ENCODE assay signal across 8 cellular contexts in genomic region chr3:139935866-139936817, GRCh38. TPM values are rescaled to one million over a fixed set of nuclear protein-coding genes. Genes with fewer than 3 reads are reported as not detected.
DNase-seq lines count a peak whose midpoint lies in the region; ATAC-seq, FAIRE-seq and TF ChIP-seq lines count a peak whose summit lies in the region.

No MANE protein-coding gene starts in this region.

- no peak for TF ChIP-seq RAD21 in A549 (conservative IDR thresholded peaks at IDR 0.05 in 1 of 2, IDR thresholded peaks at IDR 0.05 in 1 of 2)

- ATAC-seq in A549 = no peak
- no peak for ATAC-seq in GM18907 (IDR thresholded peaks at IDR 0.05; ENCODE audit: unreplicated experiment)
- ATAC-seq in HG03108 (IDR thresholded peaks at IDR 0.05; ENCODE audit: unreplicated experiment) = no peak

- H3K27ac ChIP-seq in A549 = no peak overlapping the region
- no peak overlapping the region for H3K27ac ChIP-seq in HEK293 (ENCODE audit: extremely low read depth, low read depth, low read length)
- peak overlapping the region in 22 of 59 donors; percentile 2 to 83 (median 74) for H3K27ac ChIP-seq in dorsolateral prefrontal cortex

- peak overlapping the region; percentile 72 for H3K4me3 Mint-ChIP-seq in mesothelial cell of epicardium

- WGBS in A549 (ENCODE audit: missing lambda C conversion rate) = 4% methylated on average over 8 of the region's 42 CpGs

- no peaks in the 10 kb centered on the region for H3K9me3 Mint-ChIP-seq in mesothelial cell of epicardium

- peaks cover 0 to 9% (median 0%) of the 10 kb centered on the region in 45 donors for H3K27me3 ChIP-seq in dorsolateral prefrontal cortex

- H3K4me3 ChIP-seq in A549 (peak overlapping the region; percentile 47; the same call in 2 of the 3 replicates), HEK293 (ENCODE audit: low read depth, low read length) (peak overlapping the region; percentile 63), dorsolateral prefrontal cortex (peak overlapping the region; percentile 53 to 86 (median 71))

- H3K4me2 ChIP-seq in A549 = peak overlapping the region; percentile 93

- CTCF ChIA-PET in A549 (lab: Yijun Ruan, JAX) = interaction anchor here (0.6 to 1.0 kb wide), 3 partner anchors 19 to 490 kb away, joined by 3 to 4 read pairs (median 3); no protein-coding TSS in a partner anchor
- CTCF ChIA-PET in HEK293 (lab: Yijun Ruan, JAX) = interaction anchor here (0.6 to 3.0 kb wide), 18 partner anchors 9 to 929 kb away, joined by 3 to 11 read pairs (median 3); no protein-coding TSS in a partner anchor

- no peak overlapping the region for H3K27ac Mint-ChIP-seq in mesothelial cell of epicardium

- FAIRE-seq in A549 (lab: Jason Lieb, UNC) = no peak

- no peak for TF ChIP-seq EP300 in A549 (IDR thresholded peaks at IDR 0.05)

- no peak for TF ChIP-seq POLR2A in A549 (IDR thresholded peaks at IDR 0.05; ENCODE audit: low read length)

- no peak for TF ChIP-seq CTCF in A549 (IDR thresholded peaks at IDR 0.05)
- TF ChIP-seq CTCF in HEK293 (tag by site-specific recombination; IDR thresholded peaks at IDR 0.05) = no peak
- no peak for TF ChIP-seq CTCF in dorsolateral prefrontal cortex (IDR thresholded peaks at IDR 0.05 in 54 of 56, conservative IDR thresholded peaks at IDR 0.05 in 2 of 56; ENCODE audit: low read depth in 1 of 56, partially characterized antibody in 56 of 56)
- TF ChIP-seq CTCF in mesothelial cell of epicardium (IDR thresholded peaks at IDR 0.05; ENCODE audit: unreplicated experiment) = no peak

- intact Hi-C loops in dorsolateral prefrontal cortex (cut with DNase I) = loop anchor here (2.0 to 10.0 kb wide), 5 partner anchors 79 to 509 kb away; no protein-coding TSS in a partner anchor

- H3K36me3 ChIP-seq in HEK293 (ENCODE audit: control insufficient read depth in 2 of 2, insufficient read depth in 1 of 2, low read length in 2 of 2) = no peaks in the 10 kb centered on the region

- H3K4me1 Mint-ChIP-seq in mesothelial cell of epicardium = peaks cover 25% of the 10 kb centered on the region

- no peak for DNase-seq in A549 (ENCODE audit: low read depth in 1 of 2, low spot score in 1 of 2)
- peak in 4 of 10 donors; percentile 12 to 48 (median 36) for DNase-seq in dorsolateral prefrontal cortex
- DNase-seq in mesothelial cell of epicardium (ENCODE audit: low spot score in 2 of 2, unreplicated experiment in 2 of 2) = peak; percentile 30 to 61
- no peak for DNase-seq in dedifferentiated amniotic fluid mesenchymal stem cell (ENCODE audit: extremely low spot score)
- no peak for DNase-seq in activated CD4-positive, alpha-beta T cell treated with anti-CD3 and anti-CD28 coated beads for 4 hours

- peaks cover 59% of the 10 kb centered on the region for H3K27me3 Mint-ChIP-seq in mesothelial cell of epicardium (ENCODE audit: low read depth)

- no peaks in the 10 kb centered on the region for H3K36me3 Mint-ChIP-seq in mesothelial cell of epicardium

- H3K4me1 ChIP-seq in A549 (peaks cover 10% of the 10 kb centered on the region), HEK293 (ENCODE audit: control insufficient read depth, insufficient read depth, low read length) (no peaks in the 10 kb centered on the region)

- POLR2A ChIA-PET in A549 (lab: Yijun Ruan, JAX) (no interaction called here), HEK293 (lab: Yijun Ruan, JAX) (interaction anchor here (0.6 to 0.9 kb wide), 4 partner anchors 61 to 249 kb away, joined by 3 to 4 read pairs (median 4); no protein-coding TSS in a partner anchor)

- H3K9me3 ChIP-seq in A549 (no peaks in the 10 kb centered on the region), HEK293 (ENCODE audit: control insufficient read depth, insufficient read depth, low read depth, low read length) (no peaks in the 10 kb centered on the region)

TF ChIP-seq in A549, 52 proteins besides CTCF, POLR2A, EP300 and RAD21 (continues in another document):
- TF ChIP-seq CHD2 (IDR thresholded peaks at IDR 0.05; ENCODE audit: low read length, partially characterized antibody) = no peak
- TF ChIP-seq ZFP36 (IDR thresholded peaks at IDR 0.05; ENCODE audit: borderline replicate concordance, partially characterized antibody) = no peak
- no peak for TF ChIP-seq ATOH8 (CRISPR knock-in tag; IDR thresholded peaks at IDR 0.05; ENCODE audit: low read depth)
- no peak for TF ChIP-seq CBX2 (IDR thresholded peaks at IDR 0.05; ENCODE audit: borderline replicate concordance, low read depth)
- no peak for TF ChIP-seq HEYL (CRISPR knock-in tag; IDR thresholded peaks at IDR 0.05)
- TF ChIP-seq BCL3 (IDR thresholded peaks at IDR 0.05) = no peak
- no peak for TF ChIP-seq HDAC2 (IDR thresholded peaks at IDR 0.05)
- no peak for TF ChIP-seq MAX (IDR thresholded peaks at IDR 0.05)
- TF ChIP-seq NR3C1 (IDR thresholded peaks at IDR 0.05) = no peak
- no peak for TF ChIP-seq SREBF2 (IDR thresholded peaks at IDR 0.05)
- no peak for TF ChIP-seq RFX5 (IDR thresholded peaks at IDR 0.05)
- TF ChIP-seq PHF8 (IDR thresholded peaks at IDR 0.05; ENCODE audit: borderline replicate concordance, low read depth) = no peak
- TF ChIP-seq EHF (CRISPR knock-in tag; IDR thresholded peaks at IDR 0.05) = no peak
- TF ChIP-seq JUNB (IDR thresholded peaks at IDR 0.05) = no peak
- TF ChIP-seq GATA3 (IDR thresholded peaks at IDR 0.05; ENCODE audit: borderline replicate concordance) = no peak

TF ChIP-seq in HEK293, 187 proteins besides CTCF, POLR2A, EP300 and RAD21:
- peak; percentile 77 for TF ChIP-seq ZIC2 (tag by site-specific recombination; IDR thresholded peaks at IDR 0.05)
- TF ChIP-seq ZNF777 (tag by site-specific recombination; IDR thresholded peaks at IDR 0.05; ENCODE audit: borderline replicate concordance) = peak; percentile 6; the same call in 1 of the 2 replicates
- peak; percentile 97 for TF ChIP-seq SCRT2 (tag by site-specific recombination; IDR thresholded peaks at IDR 0.05)
- TF ChIP-seq ZXDB (tag by site-specific recombination; IDR thresholded peaks at IDR 0.05) = no peak
- TF ChIP-seq ZBTB17 (tag by site-specific recombination; IDR thresholded peaks at IDR 0.05) = 0 out of 2 replicates have a peak, but pooled peaks have one; percentile 46
- TF ChIP-seq ZBTB26 (tag by site-specific recombination; optimal IDR thresholded peaks at IDR 0.05) = peak; percentile 22
- TF ChIP-seq GLIS1 (tag by site-specific recombination; IDR thresholded peaks at IDR 0.05) = peak; percentile 95
- TF ChIP-seq ZNF530 (tag by site-specific recombination; IDR thresholded peaks at IDR 0.05; ENCODE audit: low read depth) = no peak
- TF ChIP-seq ZNF560 (tag by site-specific recombination; IDR thresholded peaks at IDR 0.05; ENCODE audit: borderline replicate concordance) = no peak
- peak; percentile 39; the same call in 1 of the 2 replicates for TF ChIP-seq ZNF423 (tag by site-specific recombination; IDR thresholded peaks at IDR 0.05)
- TF ChIP-seq GLIS2 (tag by site-specific recombination; IDR thresholded peaks at IDR 0.05) = peak; percentile 69
- peak; percentile 66 for TF ChIP-seq ZNF341 (tag by site-specific recombination; IDR thresholded peaks at IDR 0.05; ENCODE audit: low read depth)
- TF ChIP-seq ZNF324 (tag by site-specific recombination; IDR thresholded peaks at IDR 0.05) = no peak
- TF ChIP-seq SCRT1 (tag by site-specific recombination; IDR thresholded peaks at IDR 0.05; ENCODE audit: borderline replicate concordance) = 0 out of 2 replicates have a peak, but pooled peaks have one; percentile 25
- peak; percentile 49; the same call in 1 of the 2 replicates for TF ChIP-seq ZBTB20 (tag by site-specific recombination; IDR thresholded peaks at IDR 0.05)
- no peak for TF ChIP-seq PRDM1 (tag by site-specific recombination; IDR thresholded peaks at IDR 0.05)
- 0 out of 2 replicates have a peak, but pooled peaks have one; percentile 66 for TF ChIP-seq ZNF335 (tag by site-specific recombination; conservative IDR thresholded peaks at IDR 0.05)

RNA-seq across cellular contexts. Expression of gene CLSTN2, which starts 1.2 kb away (rescaled TPM):
- polyA plus RNA-seq in A549 (2011; rRNA removed) (0.04 TPM in 2 replicates), A549 (2017; fragmentation: RNase III; extraction: RNeasy Plus Mini Kit Qiagen cat#74134 plus additional on column Dnase treatment) (0.03 to 0.05 TPM (median 0.04 TPM) in 3 replicates)
- under 0.01 and 0.01 TPM in 2 replicates for polyA plus RNA-seq in A549 (2012; cell fraction: cytosol; rRNA removed)
- polyA plus RNA-seq in A549 (2012; cell fraction: nucleus; rRNA removed) = 0.01 TPM in 1 of 2 replicates, not detected in the other
- 0.05 and 0.25 TPM in 2 replicates for polyA minus RNA-seq in A549 (2011; rRNA and poly(A)+ RNA removed)
- total RNA-seq in dorsolateral prefrontal cortex (100 to 1,000 TPM in 34 of 120 experiments, 10 to 100 TPM in 86; 27.9 to 162 (median 90.9) TPM), mesothelial cell of epicardium (14.4 to 18.2 TPM (median 17.3 TPM) in 3 replicates)

Comparison
In these comparisons a context has a peak if more than half of its experiments do, and no peak if none do; other contexts are left out.
1. DNase-seq: peak in mesothelial cell of epicardium (2 of 2); none in A549 (0 of 2), dedifferentiated amniotic fluid mesenchymal stem cell (single experiment) and activated CD4-positive, alpha-beta T cell treated with anti-CD3 and anti-CD28 coated beads for 4 hours (0 of 2).
2. Peak in every context shown above with its lines, with median percentiles within 50 percentile points of each other: H3K4me3 ChIP-seq.